Comparison of ENCODE assay signal across 1 cellular context in genomic region chr17:32771396-32771795, GRCh38.
TF ChIP-seq lines count a peak whose summit lies in the region.

No MANE protein-coding gene starts in this region.

TF ChIP-seq in endothelial cell of umbilical vein, 7 proteins besides CTCF, POLR2A, EP300 and RAD21 (continued from another document):
- TF ChIP-seq MAX (IDR thresholded peaks at IDR 0.05; ENCODE audit: insufficient read depth, insufficient read length) (no peak), FOS (IDR thresholded peaks at IDR 0.05; ENCODE audit: borderline replicate concordance, insufficient read depth, low read length) (peak; percentile 85), JUN (IDR thresholded peaks at IDR 0.05; ENCODE audit: borderline replicate concordance, insufficient read depth, insufficient read length, low read depth) (peak; percentile 72), POLR2AphosphoS5 (IDR thresholded peaks at IDR 0.05; ENCODE audit: insufficient read depth, low read depth, low read length) (peak; percentile 89), MYC (IDR thresholded peaks at IDR 0.05; ENCODE audit: low read depth, low read length) (no peak), EZH2 (IDR thresholded peaks at IDR 0.05; ENCODE audit: borderline replicate concordance, low read depth, low read length, severe bottlenecking) (no peak)
